ENCODE assay signal across 7 cellular contexts in the genomic region with DNA sequence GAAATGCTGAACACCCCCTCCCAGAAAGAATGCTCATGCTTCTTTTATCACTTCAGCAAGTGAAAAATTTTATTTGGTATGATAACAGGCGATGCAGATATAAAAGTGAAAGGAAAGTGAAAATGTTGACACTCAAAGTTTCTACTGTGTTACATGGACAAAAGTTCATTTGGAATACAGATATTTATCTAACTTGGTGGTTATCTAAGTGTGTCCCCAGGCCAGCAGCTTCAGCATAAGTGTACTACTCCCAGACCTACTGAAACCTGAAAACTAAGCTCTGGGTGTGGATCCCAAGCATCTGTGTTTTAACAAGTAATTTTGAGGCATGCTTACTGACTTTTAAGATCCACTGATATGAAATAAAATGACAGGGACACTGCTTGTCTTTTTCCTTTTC.
"Had no signal": no experiment of that assay in that cellular context is flagged by ENCODE, and none has a peak within 500 bp of the region (broad histone marks: within the 10 kb centered on the region; RNA-seq: fewer than 3 reads in every experiment).

No MANE protein-coding gene starts in this region.

- H3K4me3 ChIP-seq: GM23338, K562 had no signal

- H3K27ac ChIP-seq: HL-60 had no signal

- H2AFZ ChIP-seq: GM23338 had no signal

- ATAC-seq: GM23338, K562 had no signal

- DNase-seq: H9, HCEC 1CT, IMR-90, KG1 had no signal

- H3K4me2 ChIP-seq: GM23338 had no signal
